In genomic region chr17:82370471-82371332, GRCh38 we compare ENCODE assay signal across 8 cellular contexts.
DNase-seq lines count a peak whose midpoint lies in the region; ATAC-seq lines count a peak whose summit lies in the region.

No MANE protein-coding gene starts in this region.

- H3K9me3 ChIP-seq in NT2/D1 (ENCODE audit: insufficient read depth, low read length), result no peaks in the 10 kb centered on the region; the same call in 1 of the 2 replicates

- H3K4me3 ChIP-seq in NT2/D1 (ENCODE audit: insufficient read length, low read depth), result peak overlapping the region; percentile 33

- H3K36me3 ChIP-seq in NT2/D1 (ENCODE audit: insufficient read depth, insufficient read length, low read length), result no peaks in the 10 kb centered on the region

- ATAC-seq in HG02938 (IDR thresholded peaks at IDR 0.05; ENCODE audit: unreplicated experiment), result no peak

- peak overlapping the region; percentile 67 for H3K9ac ChIP-seq in NT2/D1 (ENCODE audit: insufficient read length, low read depth)

- peaks cover 3% of the 10 kb centered on the region for H3K4me1 ChIP-seq in NT2/D1 (ENCODE audit: insufficient read depth, insufficient read length)

- DNase-seq in EL (peak; percentile 20), NT2/D1 (ENCODE audit: low read depth, low spot score) (no peak), epidermal melanocyte (ENCODE audit: insufficient read length, low spot score) (peak; percentile 59), pons (ENCODE audit: low spot score) (peak; percentile 12), SW480 (ENCODE audit: low spot score) (no peak), globus pallidus (ENCODE audit: low spot score) (no peak), SIG-M5 treated with dmso at 0.1 percent for 504 hours (lab: John Stamatoyannopoulos, UW; ENCODE audit: unreplicated experiment) (no peak)

- H3K27me3 ChIP-seq in NT2/D1 (ENCODE audit: insufficient read depth, insufficient read length), result peaks cover 33% of the 10 kb centered on the region

Comparison
In these comparisons a context has a peak if more than half of its experiments do, and no peak if none do; other contexts are left out.
1. DNase-seq: peak in EL (single experiment), epidermal melanocyte (single experiment) and pons (single experiment); none in NT2/D1 (single experiment), SW480 (single experiment), globus pallidus (single experiment) and SIG-M5 treated with dmso at 0.1 percent for 504 hours (single experiment).